Comparison of ENCODE assay signal across 20 cellular contexts in the genomic region with DNA sequence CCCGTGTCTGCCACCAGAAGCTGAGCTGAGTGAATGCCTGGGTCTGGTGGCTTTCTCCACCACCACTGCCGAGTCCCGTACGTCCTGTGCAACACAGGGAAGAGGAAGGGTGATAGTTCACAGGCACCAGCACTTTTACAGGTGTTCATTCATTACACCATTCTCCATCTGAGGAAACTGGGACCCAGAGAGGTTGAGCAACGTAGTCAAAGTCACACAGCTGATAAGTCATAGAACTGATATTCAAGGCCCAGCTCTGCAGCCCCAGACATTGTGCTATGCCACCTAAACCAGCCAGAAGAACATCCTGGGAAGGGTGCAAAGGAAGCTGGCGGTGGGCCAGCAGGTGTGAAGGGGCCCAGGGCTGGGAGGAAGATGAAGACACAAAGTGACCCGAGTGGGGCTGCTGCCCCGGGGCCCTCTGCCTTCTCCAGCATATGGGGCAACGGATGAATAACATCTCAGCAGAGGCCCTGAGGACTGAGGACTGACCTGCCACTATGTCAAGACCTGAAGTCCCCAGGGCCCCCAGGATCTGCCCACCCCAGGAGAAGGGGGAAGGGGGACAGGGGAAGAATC.
DNase-seq lines count a peak whose midpoint lies in the region; ATAC-seq and TF ChIP-seq lines count a peak whose summit lies in the region.
"Had no signal": no experiment of that assay in that cellular context is flagged by ENCODE, and none has a peak within 500 bp of the region (broad histone marks: within the 10 kb centered on the region; RNA-seq: fewer than 3 reads in every experiment).

No MANE protein-coding gene starts in this region.

- DNase-seq in cardiac septum (ENCODE audit: low spot score) (peak; percentile 49), left cardiac atrium (no peak), chondrocyte (ENCODE audit: low spot score) (peak; percentile 62), neuronal stem cell (ENCODE audit: low spot score) (no peak), spleen (peak; percentile 41), NCI-H2196 treated with DMSO at 0.1 percent for 48 hours (lab: John Stamatoyannopoulos, UW; ENCODE audit: unreplicated experiment) (no peak), C1 segment of cervical spinal cord (lab: John Stamatoyannopoulos, UW) (no peak)
- DNase-seq: AML-193; BE2C; Calu3; CD4-positive, alpha-beta memory T cell; COR-L47; DMS53; DMS79 treated with DMSO at 0.1 percent for 48 hours; GF-D8; GOT3 had no signal

- H2BK5ac ChIP-seq in neuronal stem cell (ENCODE audit: low read length) = no peak overlapping the region

- H3K4ac ChIP-seq in neuronal stem cell (ENCODE audit: low read length) = no peak overlapping the region

- H2AK5ac ChIP-seq in neuronal stem cell (ENCODE audit: low read depth, low read length) = no peak overlapping the region

- H3K79me1 ChIP-seq in neuronal stem cell (ENCODE audit: low read depth, low read length) = peaks cover 3% of the 10 kb centered on the region

- H3K4me1 Mint-ChIP-seq in chondrocyte (ENCODE audit: low read depth) = no peaks in the 10 kb centered on the region
- H3K4me1 Mint-ChIP-seq: CD4-positive, alpha-beta memory T cell had no signal

- no peak overlapping the region for H4K8ac ChIP-seq in neuronal stem cell (ENCODE audit: low read depth, low read length)

- no peak overlapping the region for H3K23ac ChIP-seq in neuronal stem cell (ENCODE audit: low read depth, low read length, poor library complexity)

- H2BK12ac ChIP-seq in neuronal stem cell (ENCODE audit: low read length) = no peak overlapping the region

- no peak overlapping the region for H3K4me3 Mint-ChIP-seq in chondrocyte (ENCODE audit: unreplicated experiment)
- H3K4me3 Mint-ChIP-seq: CD4-positive, alpha-beta memory T cell had no signal

- WGBS in neuronal stem cell (ENCODE audit: extremely low coverage in 2 of 2, insufficient read length in 2 of 2, insufficient replicate concordance in 1 of 2), 2 donors = no CpG with 5 or more reads among the region's 9 CpGs
- WGBS in spleen, 5 donors = 79 to 91% (median 87%) methylated on average over 9 of the region's 9 CpGs

- H4K91ac ChIP-seq in neuronal stem cell (ENCODE audit: low read depth, low read length, poor library complexity) = no peak overlapping the region

- peaks cover 0 to 8% (median 0%) of the 10 kb centered on the region in 3 experiments for H3K27me3 ChIP-seq in neuronal stem cell (ENCODE audit: control insufficient read depth in 3 of 3, insufficient read depth in 3 of 3, low read depth in 1 of 3, low read length in 3 of 3)
- H3K27me3 ChIP-seq in spleen (replicated peaks in 1 of 7) = peaks cover 0 to 70% (median 15%) of the 10 kb centered on the region in 7 donors
- H3K27me3 ChIP-seq: BE2C had no signal

- H3K4me3 ChIP-seq in neuronal stem cell (ENCODE audit: low read length in 2 of 2) (peak overlapping the region in 1 of 2 donors; percentile 57), spleen (no peak overlapping the region)
- H3K4me3 ChIP-seq: BLaER1 treated with 17β-estradiol and CSF1 and Interleukin-3, amounts not matched to agents 10 nM and 100 nM; HAP-1 had no signal

- no peaks in the 10 kb centered on the region for H3K9me3 Mint-ChIP-seq in chondrocyte (ENCODE audit: low read depth)

- H2BK15ac ChIP-seq in neuronal stem cell (ENCODE audit: low read length) = no peak overlapping the region

- no peak overlapping the region for H2BK120ac ChIP-seq in neuronal stem cell (ENCODE audit: low read depth, low read length)

- intact Hi-C loops in cardiac septum (cut with DNase I) (no loop called here), left cardiac atrium (cut with DNase I) (loop anchor here in 1 of 2 donors (5.0 kb wide), 1 partner anchor 61 kb away; no protein-coding TSS in a partner anchor), spleen (cut with DNase I; ENCODE audit: low total_unique reads) (no loop called here)

- H3K9ac ChIP-seq in neuronal stem cell (ENCODE audit: low read depth, low read length, poor library complexity) = no peak overlapping the region
- H3K9ac ChIP-seq: BLaER1 treated with 17β-estradiol and CSF1 and Interleukin-3, amounts not matched to agents 10 nM and 100 nM had no signal

- H3K9me3 ChIP-seq in neuronal stem cell (replicated peaks in 1 of 2; ENCODE audit: control insufficient read depth in 2 of 2, insufficient read depth in 1 of 2, low read depth in 1 of 2, low read length in 2 of 2) (peaks cover 0 to 3% of the 10 kb centered on the region in 2 donors), spleen (peaks cover 0 to 4% (median 0%) of the 10 kb centered on the region in 8 donors)
- H3K9me3 ChIP-seq: BE2C, HAP-1 had no signal

- no peaks in the 10 kb centered on the region for H3K36me3 Mint-ChIP-seq in chondrocyte (ENCODE audit: low read depth)
- H3K36me3 Mint-ChIP-seq: CD4-positive, alpha-beta memory T cell had no signal

- no peak overlapping the region for H3K4me2 ChIP-seq in neuronal stem cell (ENCODE audit: insufficient read depth, low read length, poor library complexity, severe bottlenecking)
- H3K4me2 ChIP-seq: BLaER1 treated with 17β-estradiol and CSF1 and Interleukin-3, amounts not matched to agents 10 nM and 100 nM had no signal

- no peaks in the 10 kb centered on the region for H3K36me3 ChIP-seq in neuronal stem cell (replicated peaks in 1 of 2; ENCODE audit: control insufficient read depth in 2 of 2, insufficient read depth in 2 of 2, low read length in 2 of 2)
- no peaks in the 10 kb centered on the region for H3K36me3 ChIP-seq in spleen
- H3K36me3 ChIP-seq: BE2C; BLaER1 treated with 17β-estradiol and CSF1 and Interleukin-3, amounts not matched to agents 10 nM and 100 nM; HAP-1 had no signal

- H3K18ac ChIP-seq in neuronal stem cell (ENCODE audit: low read length) = no peak overlapping the region

- no peak overlapping the region for H3K27ac Mint-ChIP-seq in chondrocyte (ENCODE audit: unreplicated experiment)
- H3K27ac Mint-ChIP-seq: CD4-positive, alpha-beta memory T cell had no signal

- TF ChIP-seq CTCF in chondrocyte (IDR thresholded peaks at IDR 0.05) (no peak), spleen (IDR thresholded peaks at IDR 0.05 in 8 of 11, conservative IDR thresholded peaks at IDR 0.05 in 3 of 11) (no peak)

- peaks cover 20% of the 10 kb centered on the region for H3K27me3 Mint-ChIP-seq in chondrocyte (ENCODE audit: low read depth)

- H3K27ac ChIP-seq in neuronal stem cell (replicated peaks; ENCODE audit: low read length) (no peak overlapping the region), spleen (no peak overlapping the region)
- H3K27ac ChIP-seq: 22Rv1; BLaER1 treated with 17β-estradiol and CSF1 and Interleukin-3, amounts not matched to agents 10 nM and 100 nM had no signal

- H3K4me1 ChIP-seq in neuronal stem cell (ENCODE audit: control insufficient read depth in 2 of 2, insufficient read depth in 1 of 2, low read depth in 1 of 2, low read length in 2 of 2) = no peaks in the 10 kb centered on the region
- H3K4me1 ChIP-seq in spleen = peaks cover 0 to 8% (median 6%) of the 10 kb centered on the region in 6 donors
- H3K4me1 ChIP-seq: BLaER1 treated with 17β-estradiol and CSF1 and Interleukin-3, amounts not matched to agents 10 nM and 100 nM; HAP-1 had no signal

- no peak overlapping the region for H2AFZ ChIP-seq in neuronal stem cell (ENCODE audit: low read length)

- TF ChIP-seq POLR2A in spleen (IDR thresholded peaks at IDR 0.05) = no peak

- H3K14ac ChIP-seq in neuronal stem cell (ENCODE audit: low read length) = peak overlapping the region; percentile 27

- no peak for ATAC-seq in left cardiac atrium
- no peak for ATAC-seq in GM18868 (IDR thresholded peaks at IDR 0.05; ENCODE audit: unreplicated experiment)

Comparison
In these comparisons a context has a peak if more than half of its experiments do, and no peak if none do; other contexts are left out.
1. DNase-seq: peak in cardiac septum (single experiment), chondrocyte (single experiment) and spleen (single experiment); none in left cardiac atrium (single experiment), neuronal stem cell (single experiment), NCI-H2196 treated with DMSO at 0.1 percent for 48 hours (single experiment) and C1 segment of cervical spinal cord (0 of 14).